30 cellular contexts compared by ENCODE assay signal in the genomic region with DNA sequence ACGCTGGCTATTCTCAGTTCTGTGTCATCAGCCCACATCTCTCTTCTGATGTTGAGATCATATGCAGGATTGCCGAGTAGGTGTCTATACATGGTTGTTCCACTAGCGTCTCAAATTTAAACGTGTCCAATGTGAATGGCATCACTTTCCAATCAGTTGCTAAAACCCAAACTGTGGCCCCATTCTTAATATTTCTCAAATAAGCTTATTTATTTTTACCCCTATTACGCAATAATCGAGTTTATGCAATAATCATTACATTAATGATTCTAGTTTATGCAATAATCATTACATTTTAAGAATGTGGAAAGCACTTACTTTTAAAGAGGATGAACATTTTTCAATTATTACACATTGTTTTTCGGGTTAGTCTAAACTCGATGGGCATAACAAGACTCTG. TPM values are rescaled to one million over a fixed set of nuclear protein-coding genes. Genes with fewer than 3 reads are reported as not detected.
"Had no signal": no experiment of that assay in that cellular context is flagged by ENCODE, and none has a peak within 500 bp of the region (broad histone marks: within the 10 kb centered on the region; RNA-seq: fewer than 3 reads in every experiment).

No MANE protein-coding gene starts in this region.

- H3K4me1 ChIP-seq: left lung, lower lobe of right lung, prostate gland, sigmoid colon, uterus had no signal

- H3K4me3 Mint-ChIP-seq: immature natural killer cell; naive thymus-derived CD8-positive, alpha-beta T cell; nephron; neural crest cell; stimulated activated memory B cell treated with anti-CD40 and anti-IgM and Interleukin-4, amounts not matched to agents 10 μg/mL and 1 μg/mL and 100 μg/mL, for 72 hours; stimulated activated naive CD8-positive, alpha-beta T cell treated with anti-CD3 and anti-CD28 coated beads, Interleukin-15, amount 100 ng/mL, for 72 hours; type B pancreatic cell had no signal

- FAIRE-seq: islet of Langerhans, kidney, pancreas had no signal

- H3K4me2 ChIP-seq: smooth muscle cell had no signal

- H3K36me3 Mint-ChIP-seq: immature natural killer cell; stimulated activated memory B cell treated with anti-CD40 and anti-IgM and Interleukin-4, amounts not matched to agents 10 μg/mL and 1 μg/mL and 100 μg/mL, for 72 hours had no signal

- H3K4me1 Mint-ChIP-seq: immature natural killer cell; naive thymus-derived CD8-positive, alpha-beta T cell; nephron; neural crest cell; stimulated activated memory B cell treated with anti-CD40 and anti-IgM and Interleukin-4, amounts not matched to agents 10 μg/mL and 1 μg/mL and 100 μg/mL, for 72 hours; stimulated activated naive CD8-positive, alpha-beta T cell treated with anti-CD3 and anti-CD28 coated beads, Interleukin-15, amount 100 ng/mL, for 72 hours had no signal

- H3K36me3 ChIP-seq: left lung, lower lobe of right lung, pancreas, prostate gland, sigmoid colon, uterus had no signal

- H3K27ac Mint-ChIP-seq: immature natural killer cell; naive thymus-derived CD8-positive, alpha-beta T cell; nephron; stimulated activated memory B cell treated with anti-CD40 and anti-IgM and Interleukin-4, amounts not matched to agents 10 μg/mL and 1 μg/mL and 100 μg/mL, for 72 hours; stimulated activated naive CD8-positive, alpha-beta T cell treated with anti-CD3 and anti-CD28 coated beads, Interleukin-15, amount 100 ng/mL, for 72 hours; type B pancreatic cell had no signal

- H3K27me3 Mint-ChIP-seq: naive thymus-derived CD8-positive, alpha-beta T cell; stimulated activated memory B cell treated with anti-CD40 and anti-IgM and Interleukin-4, amounts not matched to agents 10 μg/mL and 1 μg/mL and 100 μg/mL, for 72 hours; stimulated activated naive CD8-positive, alpha-beta T cell treated with anti-CD3 and anti-CD28 coated beads, Interleukin-15, amount 100 ng/mL, for 72 hours; type B pancreatic cell had no signal

- DNase-seq: immature natural killer cell; kidney; left colon; left lung; lower lobe of right lung; mammary epithelial cell; mesenchymal stem cell; naive thymus-derived CD8-positive, alpha-beta T cell; nucleus accumbens; pancreas; posterior cingulate gyrus; retina; right cardiac atrium; sigmoid colon; stimulated activated CD4-positive, alpha-beta T cell treated with anti-CD3 and anti-CD28 coated beads, Interleukin-1b, Interleukin-23, amount 100 ng/mL, for 48 hours; stimulated activated CD4-positive, alpha-beta T cell treated with anti-CD3 and anti-CD28 coated beads, Interleukin-2, amount 100 ng/mL, for 48 hours; stimulated activated CD4-positive, alpha-beta T cell treated with anti-CD3 and anti-CD28 coated beads, Interleukin-4, amount 100 ng/mL, for 4 hours; stimulated activated CD8-positive, alpha-beta memory T cell treated with anti-CD3 and anti-CD28 coated beads, Interleukin-4, amount 100 ng/mL, for 48 hours; stimulated activated naive CD4-positive, alpha-beta T cell treated with Interleukin-2 at 50 U/mL for 16 hours; stimulated activated naive CD8-positive, alpha-beta T cell treated with anti-CD3 and anti-CD28 coated beads, Interleukin-15, amount 100 ng/mL, for 72 hours; substantia nigra; uterus had no signal

- ATAC-seq: left colon; left lung; lower lobe of right lung; naive thymus-derived CD8-positive, alpha-beta T cell; pancreas; right cardiac atrium; stimulated activated memory B cell treated with anti-CD40 and anti-IgM and Interleukin-4, amounts not matched to agents 10 μg/mL and 1 μg/mL and 100 μg/mL, for 72 hours; stimulated activated naive CD8-positive, alpha-beta T cell treated with anti-CD3 and anti-CD28 coated beads, Interleukin-15, amount 100 ng/mL, for 72 hours had no signal

- H3K9me3 ChIP-seq: left lung, lower lobe of right lung, pancreas, prostate gland, sigmoid colon, uterus had no signal

- H3K27ac ChIP-seq: left lung, lower lobe of right lung, pancreas, prostate gland, sigmoid colon, tibial nerve, uterus had no signal

- H3K27me3 ChIP-seq: left lung, pancreas, sigmoid colon, tibial nerve, uterus had no signal

- H3K4me3 ChIP-seq: left lung, lower lobe of right lung, pancreas, prostate gland, sigmoid colon, smooth muscle cell, tibial nerve, uterus had no signal

RNA-seq across cellular contexts. Expression of gene ACSS3, which starts 47.8 kb away (rescaled TPM):
- total RNA-seq: naive thymus-derived CD8-positive, alpha-beta T cell had no signal
- polyA plus RNA-seq: immature natural killer cell; naive thymus-derived CD8-positive, alpha-beta T cell had no signal
